ENCODE assay signal across 9 cellular contexts in the genomic region with DNA sequence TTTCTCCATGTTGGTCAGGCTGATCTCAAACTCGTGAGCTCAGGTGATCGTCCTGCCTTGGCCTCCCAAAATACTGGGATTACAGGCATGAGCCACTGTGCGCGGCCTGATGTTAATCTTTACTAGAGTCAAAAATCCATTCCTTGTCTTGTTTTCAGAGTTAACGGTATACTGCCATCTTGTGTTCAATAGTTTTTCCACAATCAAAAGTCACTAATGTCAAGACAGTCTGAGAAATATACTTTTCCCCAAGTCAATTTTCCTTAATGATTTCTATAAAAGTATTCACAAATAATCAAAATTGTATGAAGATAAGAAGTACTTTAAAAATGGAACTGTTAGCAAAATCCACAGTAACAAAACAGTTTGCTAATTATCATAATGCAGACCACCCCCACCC. TPM values are rescaled to one million over a fixed set of nuclear protein-coding genes. Genes with fewer than 3 reads are reported as not detected.
DNase-seq lines count a peak whose midpoint lies in the region; ATAC-seq and TF ChIP-seq lines count a peak whose summit lies in the region.
"Had no signal": no experiment of that assay in that cellular context is flagged by ENCODE, and none has a peak within 500 bp of the region (broad histone marks: within the 10 kb centered on the region; RNA-seq: fewer than 3 reads in every experiment).

No MANE protein-coding gene starts in this region.

- ATAC-seq in left ventricle myocardium superior = no peak

- H3K4me1 Mint-ChIP-seq in activated naive CD8-positive, alpha-beta T cell treated with anti-CD3 and anti-CD28 coated beads for 36 hours = peaks cover 52% of the 10 kb centered on the region

- no peaks in the 10 kb centered on the region for H3K27me3 Mint-ChIP-seq in activated naive CD8-positive, alpha-beta T cell treated with anti-CD3 and anti-CD28 coated beads for 36 hours

- no peaks in the 10 kb centered on the region for H3K9me3 ChIP-seq in cardiac muscle cell (ENCODE audit: low read depth)
- H3K9me3 ChIP-seq: HAP-1 had no signal

- TF ChIP-seq CTCF in cardiac muscle cell (IDR thresholded peaks at IDR 0.05; ENCODE audit: low read depth, low read length) (peak; percentile 41), KMS-11 (conservative IDR thresholded peaks at IDR 0.05; ENCODE audit: low read depth, low read length) (peak; percentile 26; the same call in 1 of the 2 replicates)

- no peak overlapping the region for H3K4me3 Mint-ChIP-seq in activated naive CD8-positive, alpha-beta T cell treated with anti-CD3 and anti-CD28 coated beads for 36 hours

- no peak overlapping the region for H2AFZ ChIP-seq in KMS-11 (ENCODE audit: low read depth)

- H3K4me1 ChIP-seq in cardiac muscle cell (ENCODE audit: low read depth) (no peaks in the 10 kb centered on the region), KMS-11 (ENCODE audit: low read depth, poor library complexity, severe bottlenecking) (no peaks in the 10 kb centered on the region)
- H3K4me1 ChIP-seq: HAP-1 had no signal

- no peak overlapping the region for H3K4me2 ChIP-seq in KMS-11

- H3K36me3 Mint-ChIP-seq in activated naive CD8-positive, alpha-beta T cell treated with anti-CD3 and anti-CD28 coated beads for 36 hours = peaks cover 35% of the 10 kb centered on the region

- peaks cover 66% of the 10 kb centered on the region for H3K36me3 ChIP-seq in cardiac muscle cell
- H3K36me3 ChIP-seq in KMS-11 (ENCODE audit: insufficient read depth) = no peaks in the 10 kb centered on the region

- H3K27me3 ChIP-seq in cardiac muscle cell (no peaks in the 10 kb centered on the region), KMS-11 (ENCODE audit: insufficient read depth, low read depth) (no peaks in the 10 kb centered on the region)

- H4K20me1 ChIP-seq in KMS-11 (ENCODE audit: insufficient read depth) = no peaks in the 10 kb centered on the region

- no peak overlapping the region for H3K9ac ChIP-seq in KMS-11

- no peaks in the 10 kb centered on the region for H3K9me3 Mint-ChIP-seq in activated naive CD8-positive, alpha-beta T cell treated with anti-CD3 and anti-CD28 coated beads for 36 hours

- peak; percentile 12 to 50 for DNase-seq in cardiac muscle cell (ENCODE audit: low read depth in 1 of 2, low spot score in 1 of 2)
- DNase-seq in left ventricle myocardium superior = no peak
- DNase-seq in activated naive CD8-positive, alpha-beta T cell treated with anti-CD3 and anti-CD28 coated beads for 36 hours = no peak
- DNase-seq in kidney tubule cell (ENCODE audit: low spot score) = peak; percentile 42
- DNase-seq in dedifferentiated amniotic fluid mesenchymal stem cell (ENCODE audit: extremely low spot score) = no peak
- no peak for DNase-seq in ecto neural progenitor cell (ENCODE audit: low spot score)
- DNase-seq in GM19238 (ENCODE audit: insufficient read length, low spot score) = no peak

- peak overlapping the region; percentile 66 for H3K27ac Mint-ChIP-seq in activated naive CD8-positive, alpha-beta T cell treated with anti-CD3 and anti-CD28 coated beads for 36 hours

- intact Hi-C loops in left ventricle myocardium superior (cut with micrococcal nuclease) = loop anchor here (10.0 kb wide), 1 partner anchor 46 kb away; the partner anchor contains the start of gene TRNT1

- no peak overlapping the region for H3K4me3 ChIP-seq in cardiac muscle cell
- no peak overlapping the region for H3K4me3 ChIP-seq in KMS-11 (IDR thresholded peaks at IDR 0.05; ENCODE audit: insufficient read depth, low read depth, low read length)
- H3K4me3 ChIP-seq: HAP-1 had no signal

- H3K79me2 ChIP-seq in KMS-11 (ENCODE audit: insufficient read depth, low read depth) = no peaks in the 10 kb centered on the region; the same call in 1 of the 2 replicates

- H3K27ac ChIP-seq in cardiac muscle cell = no peak overlapping the region
- H3K27ac ChIP-seq in KMS-11 = no peak overlapping the region

RNA-seq across cellular contexts. Expression of gene CRBN, which starts 8.5 kb away (rescaled TPM):
- total RNA-seq in cardiac muscle cell = 47.3 and 63.0 TPM in 2 replicates
- polyA plus RNA-seq in cardiac muscle cell = 44.5 and 47.2 TPM in 2 replicates
- 57.4 TPM for total RNA-seq in left ventricle myocardium superior
- total RNA-seq in activated naive CD8-positive, alpha-beta T cell treated with anti-CD3 and anti-CD28 coated beads for 36 hours = 10 to 100 TPM; 37.7 to 43.6 TPM

RNA-seq across cellular contexts. Expression of gene TRNT1, which starts 44.3 kb away (rescaled TPM):
- total RNA-seq in cardiac muscle cell = 9.8 and 12.2 TPM in 2 replicates
- polyA plus RNA-seq in cardiac muscle cell = 25.1 and 25.6 TPM in 2 replicates
- 12.6 TPM for total RNA-seq in left ventricle myocardium superior
- 10 to 100 TPM; 52.0 to 59.5 TPM for total RNA-seq in activated naive CD8-positive, alpha-beta T cell treated with anti-CD3 and anti-CD28 coated beads for 36 hours

Comparison
In these comparisons a context has a peak if more than half of its experiments do, and no peak if none do; other contexts are left out.
1. DNase-seq: peak in cardiac muscle cell (2 of 2) and kidney tubule cell (single experiment); none in left ventricle myocardium superior (single experiment), activated naive CD8-positive, alpha-beta T cell treated with anti-CD3 and anti-CD28 coated beads for 36 hours (single experiment), dedifferentiated amniotic fluid mesenchymal stem cell (single experiment), ecto neural progenitor cell (single experiment) and GM19238 (single experiment).